In genomic region chr16:68247932-68248331, GRCh38 we compare ENCODE assay signal across 19 cellular contexts. TPM values are rescaled to one million over a fixed set of nuclear protein-coding genes. Genes with fewer than 3 reads are reported as not detected.
DNase-seq lines count a peak whose midpoint lies in the region; ATAC-seq and TF ChIP-seq lines count a peak whose summit lies in the region.
"Had no signal": no experiment of that assay in that cellular context is flagged by ENCODE, and none has a peak within 500 bp of the region (broad histone marks: within the 10 kb centered on the region; RNA-seq: fewer than 3 reads in every experiment).

No MANE protein-coding gene starts in this region.

- ATAC-seq in left ventricle myocardium superior (no peak), Right ventricle myocardium inferior (no peak), upper lobe of right lung (no peak)
- ATAC-seq: foreskin keratinocyte had no signal

- H3K9me3 ChIP-seq in upper lobe of right lung (no peaks in the 10 kb centered on the region), breast epithelium (no peaks in the 10 kb centered on the region)

- H3K27ac ChIP-seq in caudate nucleus (ENCODE audit: low read depth, low read length) (peak overlapping the region; percentile 68), upper lobe of right lung (peak overlapping the region; percentile 47), breast epithelium (peak overlapping the region in 1 of 2 donors; percentile 55)
- H3K27ac ChIP-seq: C4-2B, cardiac muscle cell, epithelial cell of prostate, foreskin keratinocyte, GM23248 had no signal

- no TSS peak for BruUV-seq in Calu3 (replicated peaks; lab: Mats Ljungman, UMichigan)

- no peak overlapping the region for H3K27ac Mint-ChIP-seq in nephron
- no peak overlapping the region for H3K27ac Mint-ChIP-seq in Calu3 (ENCODE audit: unreplicated experiment)
- H3K27ac Mint-ChIP-seq: activated T-helper 2 cell treated with anti-CD3 and anti-CD28 coated beads, Interferon-gamma antibody, Interleukin-2, Interleukin-4, amounts not matched to agents 10 μg/mL and 5 μg/mL and 100 μg/mL, durations not matched to agents 14 hours and 24 hours and 36 hours; IgD-negative memory B cell had no signal

- peaks cover 30% of the 10 kb centered on the region for H3K36me3 ChIP-seq in upper lobe of right lung
- H3K36me3 ChIP-seq in breast epithelium = no peaks in the 10 kb centered on the region
- H3K36me3 ChIP-seq: cardiac muscle cell had no signal

- H3K4me1 ChIP-seq in upper lobe of right lung = peaks cover 22% of the 10 kb centered on the region
- peaks cover 6 to 12% of the 10 kb centered on the region in 2 donors for H3K4me1 ChIP-seq in breast epithelium
- H3K4me1 ChIP-seq: foreskin keratinocyte had no signal

- H3K36me3 Mint-ChIP-seq in nephron (ENCODE audit: low read depth) (peaks cover 12% of the 10 kb centered on the region), Calu3 (ENCODE audit: insufficient read depth, unreplicated experiment) (peaks cover 45% of the 10 kb centered on the region)

- H3K27me3 Mint-ChIP-seq in nephron (ENCODE audit: low read depth) = no peaks in the 10 kb centered on the region
- no peaks in the 10 kb centered on the region for H3K27me3 Mint-ChIP-seq in Calu3 (ENCODE audit: unreplicated experiment)
- H3K27me3 Mint-ChIP-seq: IgD-negative memory B cell had no signal

- CTCF ChIA-PET in Calu3 (lab: Charles Lee) = interaction anchor here (0.6 kb wide), 1 partner anchor 21 kb away, joined by 3 read pairs; no protein-coding TSS in a partner anchor

- DNase-seq in left ventricle myocardium superior (peak; percentile 30), Right ventricle myocardium inferior (ENCODE audit: missing footprints) (no peak), caudate nucleus (lab: John Stamatoyannopoulos, UW) (no peak), upper lobe of right lung (no peak), Calu3 (no peak), breast epithelium (ENCODE audit: low spot score in 2 of 2) (no peak), amygdala (lab: John Stamatoyannopoulos, UW) (no peak)
- DNase-seq: activated CD4-positive, alpha-beta T cell treated with anti-CD3 and anti-CD28 coated beads for 48 hours; foreskin keratinocyte; GM23248; NCI-H1436 treated with DMSO at 0.1 percent for 48 hours; NCI-H526; stimulated activated CD4-positive, alpha-beta T cell treated with anti-CD3 and anti-CD28 coated beads, Interleukin-12 subunit alpha, Interleukin-12 subunit beta, amount 100 ng/mL, for 4 hours had no signal

- TF ChIP-seq POLR2A in breast epithelium (IDR thresholded peaks at IDR 0.05) = no peak

- H3K9me3 Mint-ChIP-seq in nephron (no peaks in the 10 kb centered on the region), Calu3 (ENCODE audit: low read depth, unreplicated experiment) (no peaks in the 10 kb centered on the region)
- H3K9me3 Mint-ChIP-seq: activated T-helper 2 cell treated with anti-CD3 and anti-CD28 coated beads, Interferon-gamma antibody, Interleukin-2, Interleukin-4, amounts not matched to agents 10 μg/mL and 5 μg/mL and 100 μg/mL, durations not matched to agents 14 hours and 24 hours and 36 hours; IgD-negative memory B cell had no signal

- intact Hi-C loops in left ventricle myocardium superior (cut with micrococcal nuclease) (no loop called here), Right ventricle myocardium inferior (cut with DNase I) (loop anchor here (5.0 kb wide), 1 partner anchor 64 kb away; the partner anchor contains the start of genes PRMT7 and SLC7A6OS), upper lobe of right lung (cut with DNase I) (loop anchor here (10.0 kb wide), 1 partner anchor 887 kb away; the partner anchor contains the start of genes CHTF8 and UTP4), Calu3 (cut with micrococcal nuclease; ENCODE audit: unreplicated experiment) (no loop called here), breast epithelium (cut with DNase I; ENCODE audit: low total_unique reads) (no loop called here)

- H3K4me3 ChIP-seq in upper lobe of right lung (peak overlapping the region; percentile 0), breast epithelium (no peak overlapping the region)
- H3K4me3 ChIP-seq: cardiac muscle cell, GM23248 had no signal

- H3K4me1 Mint-ChIP-seq in nephron = peaks cover 22% of the 10 kb centered on the region
- H3K4me1 Mint-ChIP-seq in Calu3 (ENCODE audit: low read depth, unreplicated experiment) = peaks cover 25% of the 10 kb centered on the region

- H3K27me3 ChIP-seq in upper lobe of right lung (no peaks in the 10 kb centered on the region), breast epithelium (no peaks in the 10 kb centered on the region)
- H3K27me3 ChIP-seq: cardiac muscle cell, foreskin keratinocyte had no signal

- peak overlapping the region in 2 of 3 experiments; percentile 48 to 98 for H3K4me3 Mint-ChIP-seq in nephron
- H3K4me3 Mint-ChIP-seq in Calu3 (ENCODE audit: low read depth, unreplicated experiment) = no peak overlapping the region

- TF ChIP-seq CTCF in nephron (IDR thresholded peaks at IDR 0.05; ENCODE audit: unreplicated experiment in 3 of 3) = no peak
- TF ChIP-seq CTCF in upper lobe of right lung (IDR thresholded peaks at IDR 0.05) = no peak
- no peak for TF ChIP-seq CTCF in Calu3 (IDR thresholded peaks at IDR 0.05; ENCODE audit: unreplicated experiment)
- TF ChIP-seq CTCF in breast epithelium (IDR thresholded peaks at IDR 0.05) = no peak

RNA-seq across cellular contexts. Expression of gene PLA2G15, which starts 2.8 kb away (rescaled TPM):
- total RNA-seq in left ventricle myocardium superior (33.8 TPM), Right ventricle myocardium inferior (43.8 TPM), upper lobe of right lung (30.4 TPM), Calu3 (2022) (16.9 and 22.5 TPM in 2 replicates), breast epithelium (10 to 100 TPM; 15.4 to 34.7 (median 19.8) TPM)

RNA-seq across cellular contexts. Expression of gene ESRP2, which starts 12.0 kb away (rescaled TPM):
- total RNA-seq in left ventricle myocardium superior = 0.87 TPM
- total RNA-seq in Right ventricle myocardium inferior = 0.41 TPM
- total RNA-seq in upper lobe of right lung = 61.0 TPM
- 100 and 103 TPM in 2 replicates for total RNA-seq in Calu3 (2022)
- total RNA-seq in breast epithelium = 10 to 100 TPM in 2 of 3 donors, under 1 TPM in 1; 0.80 to 58.0 (median 26.5) TPM

RNA-seq across cellular contexts. Expression of gene SLC7A6, which starts 16.4 kb away (rescaled TPM):
- total RNA-seq in left ventricle myocardium superior (38.2 TPM), Right ventricle myocardium inferior (33.7 TPM), upper lobe of right lung (61.9 TPM), Calu3 (2022) (38.3 and 45.4 TPM in 2 replicates), breast epithelium (100 to 1,000 TPM in 1 of 3 donors, 10 to 100 TPM in 2; 43.2 to 284 (median 65.2) TPM)

Comparison
In these comparisons a context has a peak if more than half of its experiments do, and no peak if none do; other contexts are left out.
1. intact Hi-C loops: an anchor here in Right ventricle myocardium inferior (5.0 kb wide) and upper lobe of right lung (10.0 kb wide); none called in left ventricle myocardium superior, Calu3 and breast epithelium.